ENCODE assay signal across 8 cellular contexts in genomic region chr19:39970674-39971379, GRCh38.
A peak's percentile ranks its signal among the peaks of the same experiment; 100 is the strongest.
DNase-seq lines count a peak whose midpoint lies in the region; ATAC-seq lines count a peak whose summit lies in the region.

Gene PSMC4 (plus strand): TSS chr19:39971165. CDS start chr19:39971203, 38 bp downstream.

- no peaks in the 10 kb centered on the region for H3K27me3 Mint-ChIP-seq in central memory CD8-positive, alpha-beta T cell

- H3K36me3 Mint-ChIP-seq in central memory CD8-positive, alpha-beta T cell (ENCODE audit: insufficient read depth) = peaks cover 40% of the 10 kb centered on the region

- H3K27ac Mint-ChIP-seq in central memory CD8-positive, alpha-beta T cell (ENCODE audit: low read depth) = peak within 1 kb of the TSS; percentile 98

- no peaks in the 10 kb centered on the region for H3K9me3 Mint-ChIP-seq in central memory CD8-positive, alpha-beta T cell

- peaks cover 38% of the 10 kb centered on the region for H3K4me1 Mint-ChIP-seq in central memory CD8-positive, alpha-beta T cell

- DNase-seq in AG08396 (ENCODE audit: low spot score) = peak; percentile 98
- DNase-seq in NCI-H345 (lab: John Stamatoyannopoulos, UW) = peak; percentile 100
- DNase-seq in activated CD4-positive, CD25-positive, alpha-beta regulatory T cell (lab: John Stamatoyannopoulos, UW) = peak; percentile 91 to 97 (median 96)
- DNase-seq in central memory CD8-positive, alpha-beta T cell (ENCODE audit: low spot score in 2 of 2) = peak; percentile 96 to 99
- DNase-seq in iris pigment epithelial cell (ENCODE audit: low read depth) = peak; percentile 100
- peak; percentile 95 for DNase-seq in stimulated activated CD4-positive, alpha-beta T cell treated with anti-CD3 and anti-CD28 coated beads, Interleukin-12 subunit alpha, Interleukin-12 subunit beta, amount 100 ng/mL, for 4 hours

- peak; percentile 95 for ATAC-seq in GM18909 (IDR thresholded peaks at IDR 0.05; ENCODE audit: poor library complexity, unreplicated experiment)
- peak; percentile 92 for ATAC-seq in HG03196 (IDR thresholded peaks at IDR 0.05; ENCODE audit: unreplicated experiment)
- peak; percentile 99 for ATAC-seq in central memory CD8-positive, alpha-beta T cell (replicated peaks; ENCODE audit: extremely low read depth, poor library complexity, severe bottlenecking)

- peak within 1 kb of the TSS; percentile 97 for H3K4me3 Mint-ChIP-seq in central memory CD8-positive, alpha-beta T cell

Comparison
In these comparisons a context has a peak if more than half of its experiments do, and no peak if none do; other contexts are left out.
1. Peak in every context shown above with its lines: DNase-seq and ATAC-seq.